Comparison of ENCODE assay signal across 2 cellular contexts in the genomic region with DNA sequence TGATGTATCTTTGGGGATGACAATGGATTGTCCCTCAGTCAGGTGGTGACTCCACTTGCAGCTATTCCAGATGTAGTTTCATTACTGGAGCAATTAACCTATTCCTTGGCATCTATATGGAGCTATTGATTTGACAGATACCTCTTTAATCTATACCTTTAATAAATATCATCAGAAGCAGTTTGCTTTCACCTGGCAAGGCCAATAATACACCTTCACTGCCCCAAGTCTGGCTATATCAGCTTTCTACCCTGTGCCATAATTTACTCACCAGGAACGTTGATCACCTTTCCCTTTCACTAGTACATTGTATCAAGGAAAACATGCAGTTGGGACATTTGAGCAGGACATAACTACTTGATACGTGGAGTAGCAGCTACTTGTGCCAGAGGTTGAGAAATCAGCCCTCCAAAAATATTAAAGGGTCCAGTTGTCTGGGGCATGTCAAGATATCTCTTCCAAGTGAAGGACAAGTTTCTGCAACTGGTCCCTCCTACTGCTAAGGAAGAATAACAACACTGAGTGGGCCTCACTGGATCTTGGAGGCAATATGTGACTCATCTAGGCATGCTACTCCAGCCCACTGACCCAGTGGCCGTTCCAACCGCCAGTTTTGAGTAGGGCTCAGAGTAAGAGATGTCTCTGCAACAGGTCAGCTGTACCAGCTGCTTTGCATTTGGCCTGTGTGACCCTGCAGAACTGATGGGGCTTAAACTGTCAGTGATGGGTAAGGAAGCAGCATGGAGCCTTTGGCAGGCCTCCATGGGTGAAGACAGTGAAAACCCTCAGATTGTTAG.
TF ChIP-seq lines count a peak whose summit lies in the region.

No MANE protein-coding gene starts in this region.

TF ChIP-seq in IMR-90, 13 proteins besides CTCF, POLR2A, EP300 and RAD21 (continued from another document):
- TF ChIP-seq MXI1 (IDR thresholded peaks at IDR 0.05; ENCODE audit: borderline replicate concordance, low read depth, low read length) (no peak), FOS (IDR thresholded peaks at IDR 0.05; ENCODE audit: low read depth, low read length) (no peak), BHLHE40 (IDR thresholded peaks at IDR 0.05; ENCODE audit: low read depth, low read length) (no peak), CHD1 (IDR thresholded peaks at IDR 0.05; ENCODE audit: low read depth, low read length) (no peak), MAFK (IDR thresholded peaks at IDR 0.05; ENCODE audit: low read depth, low read length) (no peak), SMC3 (IDR thresholded peaks at IDR 0.05; ENCODE audit: low read depth, low read length) (no peak), MAZ (IDR thresholded peaks at IDR 0.05; ENCODE audit: borderline replicate concordance, low read depth, low read length) (no peak), NFE2L2 (IDR thresholded peaks at IDR 0.05; ENCODE audit: low read depth, low read length) (no peak)
- TF ChIP-seq, protein P1, sequence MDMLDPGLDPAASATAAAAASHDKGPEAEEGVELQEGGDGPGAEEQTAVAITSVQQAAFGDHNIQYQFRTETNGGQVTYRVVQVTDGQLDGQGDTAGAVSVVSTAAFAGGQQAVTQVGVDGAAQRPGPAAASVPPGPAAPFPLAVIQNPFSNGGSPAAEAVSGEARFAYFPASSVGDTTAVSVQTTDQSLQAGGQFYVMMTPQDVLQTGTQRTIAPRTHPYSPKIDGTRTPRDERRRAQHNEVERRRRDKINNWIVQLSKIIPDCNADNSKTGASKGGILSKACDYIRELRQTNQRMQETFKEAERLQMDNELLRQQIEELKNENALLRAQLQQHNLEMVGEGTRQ (IDR thresholded peaks at IDR 0.05; ENCODE audit: low read depth, low read length) = no peak
- TF ChIP-seq, protein P2, sequence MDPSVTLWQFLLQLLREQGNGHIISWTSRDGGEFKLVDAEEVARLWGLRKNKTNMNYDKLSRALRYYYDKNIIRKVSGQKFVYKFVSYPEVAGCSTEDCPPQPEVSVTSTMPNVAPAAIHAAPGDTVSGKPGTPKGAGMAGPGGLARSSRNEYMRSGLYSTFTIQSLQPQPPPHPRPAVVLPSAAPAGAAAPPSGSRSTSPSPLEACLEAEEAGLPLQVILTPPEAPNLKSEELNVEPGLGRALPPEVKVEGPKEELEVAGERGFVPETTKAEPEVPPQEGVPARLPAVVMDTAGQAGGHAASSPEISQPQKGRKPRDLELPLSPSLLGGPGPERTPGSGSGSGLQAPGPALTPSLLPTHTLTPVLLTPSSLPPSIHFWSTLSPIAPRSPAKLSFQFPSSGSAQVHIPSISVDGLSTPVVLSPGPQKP (IDR thresholded peaks at IDR 0.05; ENCODE audit: borderline replicate concordance, low read depth, low read length) = no peak

TF ChIP-seq in K562, 482 proteins besides CTCF, POLR2A, EP300 and RAD21 (continued from another document):
- no peak for TF ChIP-seq NCOA1 (IDR thresholded peaks at IDR 0.05; ENCODE audit: low read depth)
- TF ChIP-seq KLF13 (tag; IDR thresholded peaks at IDR 0.05; ENCODE audit: borderline replicate concordance, low read depth) = no peak
- no peak for TF ChIP-seq ZNF212 (CRISPR knock-in tag; IDR thresholded peaks at IDR 0.05)
- TF ChIP-seq DNMT1 (IDR thresholded peaks at IDR 0.05) = no peak
- TF ChIP-seq KDM2B (CRISPR knock-in tag; IDR thresholded peaks at IDR 0.05) = no peak
- TF ChIP-seq CBX5 (IDR thresholded peaks at IDR 0.05; ENCODE audit: borderline replicate concordance, low read depth) = no peak
- TF ChIP-seq, protein P3, sequence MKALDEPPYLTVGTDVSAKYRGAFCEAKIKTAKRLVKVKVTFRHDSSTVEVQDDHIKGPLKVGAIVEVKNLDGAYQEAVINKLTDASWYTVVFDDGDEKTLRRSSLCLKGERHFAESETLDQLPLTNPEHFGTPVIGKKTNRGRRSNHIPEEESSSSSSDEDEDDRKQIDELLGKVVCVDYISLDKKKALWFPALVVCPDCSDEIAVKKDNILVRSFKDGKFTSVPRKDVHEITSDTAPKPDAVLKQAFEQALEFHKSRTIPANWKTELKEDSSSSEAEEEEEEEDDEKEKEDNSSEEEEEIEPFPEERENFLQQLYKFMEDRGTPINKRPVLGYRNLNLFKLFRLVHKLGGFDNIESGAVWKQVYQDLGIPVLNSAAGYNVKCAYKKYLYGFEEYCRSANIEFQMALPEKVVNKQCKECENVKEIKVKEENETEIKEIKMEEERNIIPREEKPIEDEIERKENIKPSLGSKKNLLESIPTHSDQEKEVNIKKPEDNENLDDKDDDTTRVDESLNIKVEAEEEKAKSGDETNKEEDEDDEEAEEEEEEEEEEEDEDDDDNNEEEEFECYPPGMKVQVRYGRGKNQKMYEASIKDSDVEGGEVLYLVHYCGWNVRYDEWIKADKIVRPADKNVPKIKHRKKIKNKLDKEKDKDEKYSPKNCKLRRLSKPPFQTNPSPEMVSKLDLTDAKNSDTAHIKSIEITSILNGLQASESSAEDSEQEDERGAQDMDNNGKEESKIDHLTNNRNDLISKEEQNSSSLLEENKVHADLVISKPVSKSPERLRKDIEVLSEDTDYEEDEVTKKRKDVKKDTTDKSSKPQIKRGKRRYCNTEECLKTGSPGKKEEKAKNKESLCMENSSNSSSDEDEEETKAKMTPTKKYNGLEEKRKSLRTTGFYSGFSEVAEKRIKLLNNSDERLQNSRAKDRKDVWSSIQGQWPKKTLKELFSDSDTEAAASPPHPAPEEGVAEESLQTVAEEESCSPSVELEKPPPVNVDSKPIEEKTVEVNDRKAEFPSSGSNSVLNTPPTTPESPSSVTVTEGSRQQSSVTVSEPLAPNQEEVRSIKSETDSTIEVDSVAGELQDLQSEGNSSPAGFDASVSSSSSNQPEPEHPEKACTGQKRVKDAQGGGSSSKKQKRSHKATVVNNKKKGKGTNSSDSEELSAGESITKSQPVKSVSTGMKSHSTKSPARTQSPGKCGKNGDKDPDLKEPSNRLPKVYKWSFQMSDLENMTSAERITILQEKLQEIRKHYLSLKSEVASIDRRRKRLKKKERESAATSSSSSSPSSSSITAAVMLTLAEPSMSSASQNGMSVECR (CRISPR knock-in tag; IDR thresholded peaks at IDR 0.05) = no peak
- no peak for TF ChIP-seq SRSF3 (IDR thresholded peaks at IDR 0.05; ENCODE audit: insufficient read depth, low read length)
- no peak for TF ChIP-seq PHF21A (IDR thresholded peaks at IDR 0.05; ENCODE audit: borderline replicate concordance, low read depth)
- no peak for TF ChIP-seq ATF1 (CRISPR knock-in tag; IDR thresholded peaks at IDR 0.05)
- no peak for TF ChIP-seq ATF1 (tag; IDR thresholded peaks at IDR 0.05)
